5 cellular contexts compared by ENCODE assay signal in genomic region chr5:132150565-132150964, GRCh38.
"Had no signal": no experiment of that assay in that cellular context is flagged by ENCODE, and none has a peak within 500 bp of the region (broad histone marks: within the 10 kb centered on the region; RNA-seq: fewer than 3 reads in every experiment).

No MANE protein-coding gene starts in this region.

- H2AFZ ChIP-seq: GM23338 had no signal

- H3K4me3 ChIP-seq: GM23338 had no signal

- DNase-seq: H9, HCEC 1CT, KBM-7 had no signal

- H3K4me2 ChIP-seq: GM23338 had no signal

- ATAC-seq: GM23338, HepG2 had no signal
